18 cellular contexts compared by ENCODE assay signal in the genomic region with DNA sequence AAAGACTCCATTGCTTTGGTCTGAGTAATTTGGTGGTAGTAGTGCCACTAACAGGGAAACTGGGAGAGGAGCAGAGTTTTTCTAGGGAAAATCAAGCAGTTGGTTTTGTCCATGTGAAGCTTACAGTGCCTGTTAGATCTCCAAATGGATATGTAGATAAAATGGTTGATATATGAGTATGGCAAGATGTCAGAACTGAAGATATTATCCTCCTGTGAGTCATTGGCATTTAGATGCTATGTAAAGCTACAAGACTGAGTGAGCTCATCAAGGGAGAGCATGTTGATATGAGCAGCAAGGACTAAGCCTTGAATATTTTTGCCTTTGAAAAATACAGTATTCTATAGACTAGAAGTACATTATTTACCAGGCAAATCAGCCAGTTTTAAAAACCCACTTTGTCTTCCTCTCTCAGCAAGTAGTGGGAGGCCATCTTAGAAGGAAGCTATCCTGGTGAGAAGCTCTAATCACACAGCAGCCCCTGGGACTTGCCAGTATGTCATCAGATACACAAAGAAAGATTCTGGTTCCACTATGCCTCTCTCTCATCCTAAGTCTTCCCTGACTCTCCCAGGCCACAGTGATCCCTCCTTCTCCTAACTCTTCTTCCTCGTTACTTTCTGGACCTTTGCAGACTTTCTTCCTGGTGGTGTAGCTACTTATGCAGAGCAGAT.
DNase-seq lines count a peak whose midpoint lies in the region; ATAC-seq and TF ChIP-seq lines count a peak whose summit lies in the region.
"Had no signal": no experiment of that assay in that cellular context is flagged by ENCODE, and none has a peak within 500 bp of the region (broad histone marks: within the 10 kb centered on the region; RNA-seq: fewer than 3 reads in every experiment).

No MANE protein-coding gene starts in this region.

- ATAC-seq in activated naive CD8-positive, alpha-beta T cell treated with anti-CD3 and anti-CD28 coated beads, Interleukin-2, amount 50 U/mL, for 24 hours: peak; percentile 54
- peak; percentile 60 for ATAC-seq in activated T-helper 17 cell treated with anti-CD3 and anti-CD28 coated beads, Interleukin-2, amount 50 U/mL, for 72 hours (replicated peaks)
- ATAC-seq in heart right ventricle (no peak), GM21447 (IDR thresholded peaks at IDR 0.05; ENCODE audit: unreplicated experiment) (no peak)

- H3K36me3 ChIP-seq in heart right ventricle: no peaks in the 10 kb centered on the region
- H3K36me3 ChIP-seq: esophagus muscularis mucosa, stomach had no signal

- no peak for DNase-seq in activated naive CD8-positive, alpha-beta T cell treated with anti-CD3 and anti-CD28 coated beads, Interleukin-2, amount 50 U/mL, for 24 hours
- no peak for DNase-seq in activated naive CD8-positive, alpha-beta T cell treated with anti-CD3 and anti-CD28 coated beads for 36 hours
- DNase-seq in fibroblast of pulmonary artery (ENCODE audit: low read depth) (peak; percentile 30), heart right ventricle (no peak), NCI-H510A treated with DMSO at 0.1 percent for 48 hours (lab: John Stamatoyannopoulos, UW) (no peak), GM13976 (ENCODE audit: low spot score) (no peak)
- DNase-seq: 8988T; activated naive CD4-positive, alpha-beta T cell treated with anti-CD3 and anti-CD28 coated beads, Interleukin-2, amount 50 U/mL, for 16 hours; GF-D8; H7; mesendoderm; NK-92 treated with Interleukin-12 subunit alpha and Interleukin-12 subunit beta, amount 100 ng/mL, for 24 hours; stomach had no signal

- H3K4me3 Mint-ChIP-seq in activated naive CD8-positive, alpha-beta T cell treated with anti-CD3 and anti-CD28 coated beads, Interleukin-2, amount 50 U/mL, for 24 hours: no peak overlapping the region
- no peak overlapping the region for H3K4me3 Mint-ChIP-seq in activated naive CD8-positive, alpha-beta T cell treated with anti-CD3 and anti-CD28 coated beads for 36 hours
- no peak overlapping the region for H3K4me3 Mint-ChIP-seq in activated T-helper 17 cell treated with anti-CD3 and anti-CD28 coated beads, Interleukin-2, amount 50 U/mL, for 72 hours

- TF ChIP-seq CTCF in fibroblast of pulmonary artery (IDR thresholded peaks at IDR 0.05; ENCODE audit: low read length, missing control alignments) (no peak), heart right ventricle (IDR thresholded peaks at IDR 0.05) (no peak), GM13976 (IDR thresholded peaks at IDR 0.05; ENCODE audit: borderline replicate concordance, control extremely low read depth, extremely low read depth, insufficient read depth, missing control alignments) (no peak)

- intact Hi-C loops in heart right ventricle (cut with DNase I): loop anchor here in 1 of 10 donors (10.0 kb wide), 1 partner anchor 120 kb away; no protein-coding TSS in a partner anchor

- no peaks in the 10 kb centered on the region for H3K9me3 Mint-ChIP-seq in activated naive CD8-positive, alpha-beta T cell treated with anti-CD3 and anti-CD28 coated beads, Interleukin-2, amount 50 U/mL, for 24 hours
- peaks cover 3% of the 10 kb centered on the region for H3K9me3 Mint-ChIP-seq in activated naive CD8-positive, alpha-beta T cell treated with anti-CD3 and anti-CD28 coated beads for 36 hours
- H3K9me3 Mint-ChIP-seq in activated T-helper 17 cell treated with anti-CD3 and anti-CD28 coated beads, Interleukin-2, amount 50 U/mL, for 72 hours: no peaks in the 10 kb centered on the region

- peaks cover 2% of the 10 kb centered on the region for H3K36me3 Mint-ChIP-seq in activated naive CD8-positive, alpha-beta T cell treated with anti-CD3 and anti-CD28 coated beads, Interleukin-2, amount 50 U/mL, for 24 hours (ENCODE audit: low read depth)
- H3K36me3 Mint-ChIP-seq in activated naive CD8-positive, alpha-beta T cell treated with anti-CD3 and anti-CD28 coated beads for 36 hours: peaks cover 9% of the 10 kb centered on the region
- H3K36me3 Mint-ChIP-seq in activated T-helper 17 cell treated with anti-CD3 and anti-CD28 coated beads, Interleukin-2, amount 50 U/mL, for 72 hours (ENCODE audit: low read depth): no peaks in the 10 kb centered on the region

- no peaks in the 10 kb centered on the region for H3K4me1 Mint-ChIP-seq in activated naive CD8-positive, alpha-beta T cell treated with anti-CD3 and anti-CD28 coated beads, Interleukin-2, amount 50 U/mL, for 24 hours
- H3K4me1 Mint-ChIP-seq in activated naive CD8-positive, alpha-beta T cell treated with anti-CD3 and anti-CD28 coated beads for 36 hours: no peaks in the 10 kb centered on the region
- H3K4me1 Mint-ChIP-seq in activated T-helper 17 cell treated with anti-CD3 and anti-CD28 coated beads, Interleukin-2, amount 50 U/mL, for 72 hours: no peaks in the 10 kb centered on the region

- in situ Hi-C loops in GM13976 (cut with MboI; ENCODE audit: low sequenced_read_pairs, unreplicated experiment): no loop called here

- H3K27me3 Mint-ChIP-seq in activated naive CD8-positive, alpha-beta T cell treated with anti-CD3 and anti-CD28 coated beads, Interleukin-2, amount 50 U/mL, for 24 hours: no peaks in the 10 kb centered on the region
- no peaks in the 10 kb centered on the region for H3K27me3 Mint-ChIP-seq in activated naive CD8-positive, alpha-beta T cell treated with anti-CD3 and anti-CD28 coated beads for 36 hours
- H3K27me3 Mint-ChIP-seq in activated T-helper 17 cell treated with anti-CD3 and anti-CD28 coated beads, Interleukin-2, amount 50 U/mL, for 72 hours: no peaks in the 10 kb centered on the region

- H3K4me1 ChIP-seq in heart right ventricle: peaks cover 0 to 3% (median 0%) of the 10 kb centered on the region in 9 donors
- H3K4me1 ChIP-seq: esophagus muscularis mucosa, stomach had no signal

- H3K27me3 ChIP-seq in heart right ventricle: no peaks in the 10 kb centered on the region
- H3K27me3 ChIP-seq: esophagus muscularis mucosa, stomach had no signal

- H3K4me3 ChIP-seq in fibroblast of pulmonary artery (replicated peaks; ENCODE audit: low read depth, low read length): no peak overlapping the region
- no peak overlapping the region for H3K4me3 ChIP-seq in heart right ventricle
- H3K4me3 ChIP-seq: coronary artery, esophagus muscularis mucosa, skin epidermis, stomach had no signal

- no peak overlapping the region for H3K27ac Mint-ChIP-seq in activated naive CD8-positive, alpha-beta T cell treated with anti-CD3 and anti-CD28 coated beads, Interleukin-2, amount 50 U/mL, for 24 hours
- H3K27ac Mint-ChIP-seq in activated naive CD8-positive, alpha-beta T cell treated with anti-CD3 and anti-CD28 coated beads for 36 hours: no peak overlapping the region
- H3K27ac Mint-ChIP-seq in activated T-helper 17 cell treated with anti-CD3 and anti-CD28 coated beads, Interleukin-2, amount 50 U/mL, for 72 hours: no peak overlapping the region

- H3K9me3 ChIP-seq in heart right ventricle: no peaks in the 10 kb centered on the region
- H3K9me3 ChIP-seq: esophagus muscularis mucosa, stomach had no signal

- no peak overlapping the region for H3K27ac ChIP-seq in heart right ventricle
- H3K27ac ChIP-seq: coronary artery, esophagus muscularis mucosa, skin epidermis, stomach had no signal

- WGBS in heart right ventricle, 2 donors: 59 to 67% methylated on average over 1 of the region's 1 CpG

Comparison
In these comparisons a context has a peak if more than half of its experiments do, and no peak if none do; other contexts are left out.
1. ATAC-seq: peak in activated naive CD8-positive, alpha-beta T cell treated with anti-CD3 and anti-CD28 coated beads, Interleukin-2, amount 50 U/mL, for 24 hours (single experiment) and activated T-helper 17 cell treated with anti-CD3 and anti-CD28 coated beads, Interleukin-2, amount 50 U/mL, for 72 hours (single experiment); none in heart right ventricle (0 of 8) and GM21447 (single experiment).